Comparison of ENCODE assay signal across 1 cellular context in genomic region chr5:57173318-57174127, GRCh38.
TF ChIP-seq lines count a peak whose summit lies in the region.

Gene GPBP1, plus strand, starts transcription at chr5:57174059. Its CDS starts 40,072 bp downstream, at chr5:57214131.

TF ChIP-seq in HEK293, 187 proteins besides CTCF, POLR2A, EP300 and RAD21 (continued from another document):
- peak; percentile 71; the same call in 1 of the 2 replicates for TF ChIP-seq ZSCAN23 (tag by site-specific recombination; IDR thresholded peaks at IDR 0.05)
- no peak for TF ChIP-seq ZNF174 (tag by site-specific recombination; IDR thresholded peaks at IDR 0.05)
- 0 out of 2 replicates have a peak, but pooled peaks have one; percentile 45 for TF ChIP-seq PRDM10 (tag by site-specific recombination; IDR thresholded peaks at IDR 0.05)
- 0 out of 2 replicates have a peak, but pooled peaks have one; percentile 27 for TF ChIP-seq ZSCAN18 (tag by site-specific recombination; IDR thresholded peaks at IDR 0.05)
- peak; percentile 98 for TF ChIP-seq PATZ1 (tag by site-specific recombination; IDR thresholded peaks at IDR 0.05)
- TF ChIP-seq ELK4 (IDR thresholded peaks at IDR 0.05; ENCODE audit: borderline replicate concordance, low read depth, low read length) = no peak
- no peak for TF ChIP-seq ZNF664 (tag by site-specific recombination; IDR thresholded peaks at IDR 0.05)
- TF ChIP-seq SP3 (tag by site-specific recombination; IDR thresholded peaks at IDR 0.05) = peak; percentile 96
- no peak for TF ChIP-seq BCL6B (tag by site-specific recombination; IDR thresholded peaks at IDR 0.05)
- no peak for TF ChIP-seq ZNF677 (tag by site-specific recombination; IDR thresholded peaks at IDR 0.05)
- peak; percentile 100 for TF ChIP-seq KLF10 (tag by site-specific recombination; IDR thresholded peaks at IDR 0.05)
- peak; percentile 17; the same call in 1 of the 2 replicates for TF ChIP-seq ZNF10 (tag by site-specific recombination; IDR thresholded peaks at IDR 0.05)
- no peak for TF ChIP-seq ZNF302 (tag by site-specific recombination; IDR thresholded peaks at IDR 0.05; ENCODE audit: low read depth)
- peak; percentile 69; the same call in 1 of the 2 replicates for TF ChIP-seq ZNF324 (tag by site-specific recombination; IDR thresholded peaks at IDR 0.05)
- TF ChIP-seq ZNF777 (tag by site-specific recombination; IDR thresholded peaks at IDR 0.05; ENCODE audit: borderline replicate concordance) = no peak
- peak; percentile 58; the same call in 1 of the 2 replicates for TF ChIP-seq OSR2 (tag by site-specific recombination; IDR thresholded peaks at IDR 0.05)
- TF ChIP-seq ZNF621 (tag by site-specific recombination; IDR thresholded peaks at IDR 0.05) = no peak
- TF ChIP-seq MEIS1 (CRISPR knock-in tag; IDR thresholded peaks at IDR 0.05; ENCODE audit: borderline replicate concordance) = no peak
- TF ChIP-seq ZSCAN16 (tag by site-specific recombination; IDR thresholded peaks at IDR 0.05) = no peak
- TF ChIP-seq ZNF513 (tag by site-specific recombination; IDR thresholded peaks at IDR 0.05) = no peak
- TF ChIP-seq ZFP3 (tag by site-specific recombination; IDR thresholded peaks at IDR 0.05; ENCODE audit: low read depth) = no peak
- TF ChIP-seq ZNF501 (tag by site-specific recombination; IDR thresholded peaks at IDR 0.05) = peak; percentile 73; the same call in 1 of the 2 replicates
- no peak for TF ChIP-seq ZNF837 (tag by site-specific recombination; IDR thresholded peaks at IDR 0.05)
- peak; percentile 18 for TF ChIP-seq ZSCAN5A (tag by site-specific recombination; IDR thresholded peaks at IDR 0.05)
- no peak for TF ChIP-seq ZNF529 (tag by site-specific recombination; IDR thresholded peaks at IDR 0.05; ENCODE audit: insufficient replicate concordance)
- TF ChIP-seq ZNF600 (tag by site-specific recombination; IDR thresholded peaks at IDR 0.05) = peak; percentile 9; the same call in 1 of the 2 replicates
- TF ChIP-seq TSHZ1 (tag by site-specific recombination; IDR thresholded peaks at IDR 0.05; ENCODE audit: borderline replicate concordance) = peak; percentile 76
- 0 out of 2 replicates have a peak, but pooled peaks have one; percentile 21 for TF ChIP-seq ZNF121 (tag by site-specific recombination; IDR thresholded peaks at IDR 0.05)
- peak; percentile 76 for TF ChIP-seq ZIC2 (tag by site-specific recombination; IDR thresholded peaks at IDR 0.05)
- TF ChIP-seq ZNF157 (tag by site-specific recombination; IDR thresholded peaks at IDR 0.05) = no peak
- peak; percentile 92 for TF ChIP-seq ZBTB20 (tag by site-specific recombination; IDR thresholded peaks at IDR 0.05)
- no peak; the same call in 1 of the 2 replicates for TF ChIP-seq KLF17 (tag by site-specific recombination; IDR thresholded peaks at IDR 0.05)
